In the genomic region with DNA sequence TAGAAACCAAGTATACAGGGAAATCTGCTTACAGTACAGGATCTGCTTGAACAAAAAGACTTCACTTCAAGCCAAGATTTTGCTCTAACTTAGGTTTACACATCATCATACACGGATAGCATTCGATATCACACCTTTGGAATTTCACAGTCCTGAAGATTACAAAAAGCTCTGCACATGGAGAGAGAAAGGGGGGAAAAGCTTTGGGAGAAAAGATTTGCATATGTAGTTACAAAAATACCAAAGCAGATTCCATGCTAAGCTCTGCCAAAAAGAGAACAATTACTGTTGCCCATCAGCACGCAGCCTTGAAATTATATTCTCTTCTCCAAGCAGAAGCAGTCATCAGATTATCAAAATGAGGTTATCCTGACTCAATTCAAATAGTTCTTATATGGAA, we compare ENCODE assay signal across 2 cellular contexts.
TF ChIP-seq lines count a peak whose summit lies in the region.

No MANE protein-coding gene starts in this region.

TF ChIP-seq in IMR-90, 13 proteins besides CTCF, POLR2A, EP300 and RAD21:
- no peak for TF ChIP-seq SMC3 (IDR thresholded peaks at IDR 0.05; ENCODE audit: low read depth, low read length)
- no peak for TF ChIP-seq RCOR1 (IDR thresholded peaks at IDR 0.05; ENCODE audit: insufficient replicate concordance, low read length)
- no peak for TF ChIP-seq BHLHE40 (IDR thresholded peaks at IDR 0.05; ENCODE audit: low read depth, low read length)
- TF ChIP-seq, protein P1, sequence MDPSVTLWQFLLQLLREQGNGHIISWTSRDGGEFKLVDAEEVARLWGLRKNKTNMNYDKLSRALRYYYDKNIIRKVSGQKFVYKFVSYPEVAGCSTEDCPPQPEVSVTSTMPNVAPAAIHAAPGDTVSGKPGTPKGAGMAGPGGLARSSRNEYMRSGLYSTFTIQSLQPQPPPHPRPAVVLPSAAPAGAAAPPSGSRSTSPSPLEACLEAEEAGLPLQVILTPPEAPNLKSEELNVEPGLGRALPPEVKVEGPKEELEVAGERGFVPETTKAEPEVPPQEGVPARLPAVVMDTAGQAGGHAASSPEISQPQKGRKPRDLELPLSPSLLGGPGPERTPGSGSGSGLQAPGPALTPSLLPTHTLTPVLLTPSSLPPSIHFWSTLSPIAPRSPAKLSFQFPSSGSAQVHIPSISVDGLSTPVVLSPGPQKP (IDR thresholded peaks at IDR 0.05; ENCODE audit: borderline replicate concordance, low read depth, low read length) = no peak
- TF ChIP-seq CHD1 (IDR thresholded peaks at IDR 0.05; ENCODE audit: low read depth, low read length) = no peak
- TF ChIP-seq MAFK (IDR thresholded peaks at IDR 0.05; ENCODE audit: low read depth, low read length) = no peak
- TF ChIP-seq, protein P2, sequence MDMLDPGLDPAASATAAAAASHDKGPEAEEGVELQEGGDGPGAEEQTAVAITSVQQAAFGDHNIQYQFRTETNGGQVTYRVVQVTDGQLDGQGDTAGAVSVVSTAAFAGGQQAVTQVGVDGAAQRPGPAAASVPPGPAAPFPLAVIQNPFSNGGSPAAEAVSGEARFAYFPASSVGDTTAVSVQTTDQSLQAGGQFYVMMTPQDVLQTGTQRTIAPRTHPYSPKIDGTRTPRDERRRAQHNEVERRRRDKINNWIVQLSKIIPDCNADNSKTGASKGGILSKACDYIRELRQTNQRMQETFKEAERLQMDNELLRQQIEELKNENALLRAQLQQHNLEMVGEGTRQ (IDR thresholded peaks at IDR 0.05; ENCODE audit: low read depth, low read length) = no peak
- TF ChIP-seq RFX5 (IDR thresholded peaks at IDR 0.05; ENCODE audit: low read depth, low read length) = no peak
- no peak for TF ChIP-seq MAZ (IDR thresholded peaks at IDR 0.05; ENCODE audit: borderline replicate concordance, low read depth, low read length)
- no peak for TF ChIP-seq NFE2L2 (IDR thresholded peaks at IDR 0.05; ENCODE audit: low read depth, low read length)
- no peak for TF ChIP-seq MXI1 (IDR thresholded peaks at IDR 0.05; ENCODE audit: borderline replicate concordance, low read depth, low read length)
- TF ChIP-seq FOS (IDR thresholded peaks at IDR 0.05; ENCODE audit: low read depth, low read length) = no peak
- no peak for TF ChIP-seq CEBPB (IDR thresholded peaks at IDR 0.05; ENCODE audit: low read depth, low read length)
TF ChIP-seq in IMR-90: peak in this region for 0.

TF ChIP-seq in GM12878, 131 proteins besides CTCF, POLR2A, EP300 and RAD21:
- no peak for TF ChIP-seq BMI1 (IDR thresholded peaks at IDR 0.05; ENCODE audit: borderline replicate concordance)
- no peak for TF ChIP-seq TBL1XR1 (IDR thresholded peaks at IDR 0.05; ENCODE audit: low read depth, low read length)
- TF ChIP-seq, protein P3, sequence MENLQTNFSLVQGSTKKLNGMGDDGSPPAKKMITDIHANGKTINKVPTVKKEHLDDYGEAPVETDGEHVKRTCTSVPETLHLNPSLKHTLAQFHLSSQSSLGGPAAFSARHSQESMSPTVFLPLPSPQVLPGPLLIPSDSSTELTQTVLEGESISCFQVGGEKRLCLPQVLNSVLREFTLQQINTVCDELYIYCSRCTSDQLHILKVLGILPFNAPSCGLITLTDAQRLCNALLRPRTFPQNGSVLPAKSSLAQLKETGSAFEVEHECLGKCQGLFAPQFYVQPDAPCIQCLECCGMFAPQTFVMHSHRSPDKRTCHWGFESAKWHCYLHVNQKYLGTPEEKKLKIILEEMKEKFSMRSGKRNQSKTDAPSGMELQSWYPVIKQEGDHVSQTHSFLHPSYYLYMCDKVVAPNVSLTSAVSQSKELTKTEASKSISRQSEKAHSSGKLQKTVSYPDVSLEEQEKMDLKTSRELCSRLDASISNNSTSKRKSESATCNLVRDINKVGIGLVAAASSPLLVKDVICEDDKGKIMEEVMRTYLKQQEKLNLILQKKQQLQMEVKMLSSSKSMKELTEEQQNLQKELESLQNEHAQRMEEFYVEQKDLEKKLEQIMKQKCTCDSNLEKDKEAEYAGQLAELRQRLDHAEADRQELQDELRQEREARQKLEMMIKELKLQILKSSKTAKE (IDR thresholded peaks at IDR 0.05; ENCODE audit: low read depth, poor library complexity, severe bottlenecking) = no peak
- no peak for TF ChIP-seq EED (IDR thresholded peaks at IDR 0.05; ENCODE audit: low read depth)
- no peak for TF ChIP-seq CREM (IDR thresholded peaks at IDR 0.05; ENCODE audit: low read depth)
